In the genomic region with DNA sequence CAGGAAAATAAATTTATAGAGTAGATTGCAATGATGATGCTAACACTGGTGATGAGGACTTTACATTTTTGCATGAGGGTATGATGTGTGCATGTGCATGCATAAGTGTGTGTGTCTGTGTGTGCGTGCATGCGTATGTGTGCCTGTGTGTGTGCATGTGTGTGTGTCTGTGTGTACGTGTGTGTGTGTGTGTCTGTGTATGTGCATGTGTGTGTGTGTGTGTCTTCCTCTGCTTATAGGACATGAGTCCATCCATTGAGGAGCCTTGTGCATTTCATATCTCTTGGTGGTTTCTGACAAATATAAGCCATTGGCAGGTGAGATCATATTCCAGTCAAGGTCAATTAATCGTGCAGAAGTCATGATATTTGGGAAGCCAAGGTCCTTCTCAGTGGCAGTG, we compare ENCODE assay signal across 15 cellular contexts.
DNase-seq lines count a peak whose midpoint lies in the region; ATAC-seq, FAIRE-seq and TF ChIP-seq lines count a peak whose summit lies in the region.
"Had no signal": no experiment of that assay in that cellular context is flagged by ENCODE, and none has a peak within 500 bp of the region (broad histone marks: within the 10 kb centered on the region; RNA-seq: fewer than 3 reads in every experiment).

No MANE protein-coding gene starts in this region.

- no peak overlapping the region for H3K4me3 Mint-ChIP-seq in WTC11
- H3K4me3 Mint-ChIP-seq: CD4-positive, alpha-beta memory T cell had no signal

- TF ChIP-seq CTCF in HEK293 (tag by site-specific recombination; IDR thresholded peaks at IDR 0.05) (no peak), WTC11 (IDR thresholded peaks at IDR 0.05) (no peak), kidney (IDR thresholded peaks at IDR 0.05; ENCODE audit: borderline replicate concordance, extremely low read depth, insufficient read depth) (no peak), spleen (IDR thresholded peaks at IDR 0.05 in 8 of 11, conservative IDR thresholded peaks at IDR 0.05 in 3 of 11) (no peak)

- peaks cover 35% of the 10 kb centered on the region for H3K4me1 Mint-ChIP-seq in WTC11
- H3K4me1 Mint-ChIP-seq: CD4-positive, alpha-beta memory T cell had no signal

- TF ChIP-seq POLR2A in spleen (IDR thresholded peaks at IDR 0.05) = no peak

- WGBS in spleen, 5 donors = 67 to 88% (median 87%) methylated on average over 4 of the region's 4 CpGs

- DNase-seq in WTC11 (ENCODE audit: low spot score) = no peak
- DNase-seq in kidney = no peak
- no peak for DNase-seq in urothelium cell line (ENCODE audit: low spot score)
- DNase-seq in spleen = no peak
- no peak for DNase-seq in DMS53 treated with DMSO at 0.1 percent for 48 hours (lab: John Stamatoyannopoulos, UW; ENCODE audit: unreplicated experiment)
- DNase-seq: BE2C; CD4-positive, alpha-beta memory T cell; GF-D8; H7 had no signal

- intact Hi-C loops in kidney (cut with DNase I) = no loop called here
- intact Hi-C loops in spleen (cut with DNase I; ENCODE audit: low total_unique reads) = no loop called here

- H3K27ac Mint-ChIP-seq in WTC11 = peak overlapping the region; percentile 57; the same call in 1 of the 2 replicates
- H3K27ac Mint-ChIP-seq: CD4-positive, alpha-beta memory T cell had no signal

- H3K4me3 ChIP-seq in HEK293 (ENCODE audit: low read depth, low read length) (no peak overlapping the region), kidney (ENCODE audit: low read length in 2 of 2) (peak overlapping the region in 1 of 2 donors; percentile 2), spleen (no peak overlapping the region)
- H3K4me3 ChIP-seq: A549 had no signal

- no peak for FAIRE-seq in kidney (lab: Jason Lieb, UNC)
- FAIRE-seq in urothelium cell line (lab: Jason Lieb, UNC) = peak; percentile 84
- FAIRE-seq: A549, HepG2, HTR-8/SVneo had no signal

- H3K9me3 Mint-ChIP-seq in WTC11 = no peaks in the 10 kb centered on the region

- ATAC-seq in WTC11 (no peak), HG03571 (IDR thresholded peaks at IDR 0.05; ENCODE audit: unreplicated experiment) (no peak)
- ATAC-seq: A549, HepG2 had no signal

- H3K4me1 ChIP-seq in HEK293 (ENCODE audit: control insufficient read depth, insufficient read depth, low read length) (no peaks in the 10 kb centered on the region; the same call in 1 of the 2 replicates), kidney (ENCODE audit: control insufficient read depth in 1 of 2, insufficient read depth in 1 of 2, low read depth in 1 of 2, low read length in 2 of 2) (peaks cover 13 to 14% of the 10 kb centered on the region in 2 donors), spleen (peaks cover 0 to 18% (median 0%) of the 10 kb centered on the region in 6 donors)
- H3K4me1 ChIP-seq: A549, BE2C had no signal

- H3K36me3 ChIP-seq in HEK293 (ENCODE audit: control insufficient read depth in 2 of 2, insufficient read depth in 1 of 2, low read length in 2 of 2) (no peaks in the 10 kb centered on the region), kidney (ENCODE audit: control insufficient read depth in 1 of 2, insufficient read depth in 2 of 2, low read length in 2 of 2) (no peaks in the 10 kb centered on the region), spleen (no peaks in the 10 kb centered on the region)
- H3K36me3 ChIP-seq: BE2C had no signal

- peaks cover 4% of the 10 kb centered on the region; the same call in 1 of the 2 replicates for H3K27me3 Mint-ChIP-seq in WTC11 (ENCODE audit: low read depth)

- H3K9me3 ChIP-seq in HEK293 (ENCODE audit: control insufficient read depth, insufficient read depth, low read depth, low read length) (no peaks in the 10 kb centered on the region), kidney (ENCODE audit: control insufficient read depth in 1 of 2, low read length in 2 of 2) (no peaks in the 10 kb centered on the region), spleen (no peaks in the 10 kb centered on the region)
- H3K9me3 ChIP-seq: A549, BE2C had no signal

- no peak overlapping the region for H3K9ac ChIP-seq in kidney (ENCODE audit: low read length in 2 of 2)

- CTCF ChIA-PET in HEK293 (lab: Yijun Ruan, JAX) (no interaction called here), WTC11 (lab: Charles Lee) (no interaction called here)

- POLR2A ChIA-PET in HEK293 (lab: Yijun Ruan, JAX) = no interaction called here
- POLR2A ChIA-PET in WTC11 (lab: Charles Lee) = no interaction called here

- no peaks in the 10 kb centered on the region for H3K36me3 Mint-ChIP-seq in WTC11
- H3K36me3 Mint-ChIP-seq: CD4-positive, alpha-beta memory T cell had no signal

- H3K27ac ChIP-seq in HEK293 (ENCODE audit: extremely low read depth, low read depth, low read length) = no peak overlapping the region
- peak overlapping the region; percentile 17 to 27 for H3K27ac ChIP-seq in kidney (ENCODE audit: low read depth in 2 of 2, low read length in 2 of 2)
- H3K27ac ChIP-seq in spleen = no peak overlapping the region
- H3K27ac ChIP-seq: A549, C4-2B had no signal

- H3K27me3 ChIP-seq in spleen (replicated peaks in 1 of 7) = no peaks in the 10 kb centered on the region
- H3K27me3 ChIP-seq: BE2C had no signal

TF ChIP-seq in HEK293, 187 proteins besides CTCF, POLR2A, EP300 and RAD21 (continues in another document):
- no peak for TF ChIP-seq ZNF596 (tag by site-specific recombination; IDR thresholded peaks at IDR 0.05)
- no peak for TF ChIP-seq ZNF24 (tag by site-specific recombination; IDR thresholded peaks at IDR 0.05)
- TF ChIP-seq ZNF416 (tag by site-specific recombination; IDR thresholded peaks at IDR 0.05) = no peak
- no peak for TF ChIP-seq MYNN (tag by site-specific recombination; IDR thresholded peaks at IDR 0.05; ENCODE audit: borderline replicate concordance)
- TF ChIP-seq, protein P1, sequence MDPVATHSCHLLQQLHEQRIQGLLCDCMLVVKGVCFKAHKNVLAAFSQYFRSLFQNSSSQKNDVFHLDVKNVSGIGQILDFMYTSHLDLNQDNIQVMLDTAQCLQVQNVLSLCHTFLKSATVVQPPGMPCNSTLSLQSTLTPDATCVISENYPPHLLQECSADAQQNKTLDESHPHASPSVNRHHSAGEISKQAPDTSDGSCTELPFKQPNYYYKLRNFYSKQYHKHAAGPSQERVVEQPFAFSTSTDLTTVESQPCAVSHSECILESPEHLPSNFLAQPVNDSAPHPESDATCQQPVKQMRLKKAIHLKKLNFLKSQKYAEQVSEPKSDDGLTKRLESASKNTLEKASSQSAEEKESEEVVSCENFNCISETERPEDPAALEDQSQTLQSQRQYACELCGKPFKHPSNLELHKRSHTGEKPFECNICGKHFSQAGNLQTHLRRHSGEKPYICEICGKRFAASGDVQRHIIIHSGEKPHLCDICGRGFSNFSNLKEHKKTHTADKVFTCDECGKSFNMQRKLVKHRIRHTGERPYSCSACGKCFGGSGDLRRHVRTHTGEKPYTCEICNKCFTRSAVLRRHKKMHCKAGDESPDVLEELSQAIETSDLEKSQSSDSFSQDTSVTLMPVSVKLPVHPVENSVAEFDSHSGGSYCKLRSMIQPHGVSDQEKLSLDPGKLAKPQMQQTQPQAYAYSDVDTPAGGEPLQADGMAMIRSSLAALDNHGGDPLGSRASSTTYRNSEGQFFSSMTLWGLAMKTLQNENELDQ (tag by site-specific recombination; IDR thresholded peaks at IDR 0.05; ENCODE audit: low read depth) = no peak

TF ChIP-seq in WTC11, 78 proteins besides CTCF, POLR2A, EP300 and RAD21 (continues in another document):
- no peak for TF ChIP-seq ZNF396 (CRISPR knock-in tag; IDR thresholded peaks at IDR 0.05; ENCODE audit: borderline replicate concordance)
- TF ChIP-seq, protein P2, sequence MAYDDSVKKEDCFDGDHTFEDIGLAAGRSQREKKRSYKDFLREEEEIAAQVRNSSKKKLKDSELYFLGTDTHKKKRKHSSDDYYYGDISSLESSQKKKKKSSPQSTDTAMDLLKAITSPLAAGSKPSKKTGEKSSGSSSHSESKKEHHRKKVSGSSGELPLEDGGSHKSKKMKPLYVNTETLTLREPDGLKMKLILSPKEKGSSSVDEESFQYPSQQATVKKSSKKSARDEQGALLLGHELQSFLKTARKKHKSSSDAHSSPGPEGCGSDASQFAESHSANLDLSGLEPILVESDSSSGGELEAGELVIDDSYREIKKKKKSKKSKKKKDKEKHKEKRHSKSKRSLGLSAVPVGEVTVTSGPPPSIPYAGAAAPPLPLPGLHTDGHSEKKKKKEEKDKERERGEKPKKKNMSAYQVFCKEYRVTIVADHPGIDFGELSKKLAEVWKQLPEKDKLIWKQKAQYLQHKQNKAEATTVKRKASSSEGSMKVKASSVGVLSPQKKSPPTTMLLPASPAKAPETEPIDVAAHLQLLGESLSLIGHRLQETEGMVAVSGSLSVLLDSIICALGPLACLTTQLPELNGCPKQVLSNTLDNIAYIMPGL (CRISPR knock-in tag; IDR thresholded peaks at IDR 0.05) = no peak
- no peak for TF ChIP-seq ZBTB21 (CRISPR knock-in tag; IDR thresholded peaks at IDR 0.05; ENCODE audit: borderline replicate concordance)
- no peak for TF ChIP-seq ZNF219 (CRISPR knock-in tag; IDR thresholded peaks at IDR 0.05; ENCODE audit: borderline replicate concordance)
- TF ChIP-seq, protein P3, sequence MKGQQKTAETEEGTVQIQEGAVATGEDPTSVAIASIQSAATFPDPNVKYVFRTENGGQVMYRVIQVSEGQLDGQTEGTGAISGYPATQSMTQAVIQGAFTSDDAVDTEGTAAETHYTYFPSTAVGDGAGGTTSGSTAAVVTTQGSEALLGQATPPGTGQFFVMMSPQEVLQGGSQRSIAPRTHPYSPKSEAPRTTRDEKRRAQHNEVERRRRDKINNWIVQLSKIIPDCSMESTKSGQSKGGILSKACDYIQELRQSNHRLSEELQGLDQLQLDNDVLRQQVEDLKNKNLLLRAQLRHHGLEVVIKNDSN (CRISPR knock-in tag; IDR thresholded peaks at IDR 0.05) = no peak
- TF ChIP-seq SMAD4 (CRISPR knock-in tag; IDR thresholded peaks at IDR 0.05) = no peak

Comparison
In these comparisons a context has a peak if more than half of its experiments do, and no peak if none do; other contexts are left out.
1. H3K27ac ChIP-seq: peak in kidney (2 of 2); none in HEK293 (single experiment) and spleen (0 of 8).